In the genomic region with DNA sequence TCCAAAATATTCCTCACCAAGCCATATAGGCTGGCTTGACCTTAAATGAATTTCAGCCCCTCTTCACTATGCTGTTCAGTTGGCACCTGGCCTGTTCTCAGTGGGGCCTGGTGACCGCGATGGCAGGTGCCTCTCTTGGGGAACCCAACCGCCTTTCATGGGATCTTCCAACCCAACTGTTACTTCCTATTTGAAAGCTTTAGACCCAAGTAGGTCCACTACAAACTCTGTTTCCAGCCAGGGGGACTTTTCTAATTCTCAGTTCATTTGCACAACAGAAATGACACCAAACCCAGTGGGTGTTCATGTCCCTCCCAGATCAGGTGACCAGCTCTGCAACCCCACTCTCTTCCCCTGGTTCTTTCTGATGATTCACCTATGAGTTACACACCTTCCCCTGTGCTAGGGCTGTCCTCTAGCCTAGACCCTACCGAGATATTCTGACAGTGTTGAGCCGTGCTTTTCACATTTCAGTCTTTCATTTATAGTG, we compare ENCODE assay signal across 13 cellular contexts. TPM values are rescaled to one million over a fixed set of nuclear protein-coding genes. Genes with fewer than 3 reads are reported as not detected.
DNase-seq lines count a peak whose midpoint lies in the region; ATAC-seq and TF ChIP-seq lines count a peak whose summit lies in the region.
"Had no signal": no experiment of that assay in that cellular context is flagged by ENCODE, and none has a peak within 500 bp of the region (broad histone marks: within the 10 kb centered on the region; RNA-seq: fewer than 3 reads in every experiment).

No MANE protein-coding gene starts in this region.

- H3K36me3 ChIP-seq in upper lobe of right lung = no peaks in the 10 kb centered on the region
- H3K36me3 ChIP-seq: lower lobe of right lung had no signal

- no peaks in the 10 kb centered on the region for H3K36me3 Mint-ChIP-seq in activated CD4-positive, alpha-beta memory T cell treated with anti-CD3 and anti-CD28 coated beads for 36 hours
- H3K36me3 Mint-ChIP-seq: activated naive CD8-positive, alpha-beta T cell had no signal

- H3K27ac Mint-ChIP-seq in activated CD4-positive, alpha-beta memory T cell treated with anti-CD3 and anti-CD28 coated beads for 36 hours = peak overlapping the region; percentile 61
- H3K27ac Mint-ChIP-seq: activated naive CD8-positive, alpha-beta T cell had no signal

- CTCF ChIA-PET in activated CD4-positive, alpha-beta memory T cell treated with anti-CD3 and anti-CD28 coated beads for 36 hours (lab: Charles Lee) = no interaction called here

- ATAC-seq in GM18502 (IDR thresholded peaks at IDR 0.05; ENCODE audit: poor library complexity, unreplicated experiment) (peak; percentile 73), GM19438 (IDR thresholded peaks at IDR 0.05; ENCODE audit: low read depth, unreplicated experiment) (peak; percentile 55), HG03039 (IDR thresholded peaks at IDR 0.05; ENCODE audit: unreplicated experiment) (peak; percentile 48), upper lobe of right lung (no peak)

- no peak for DNase-seq in activated CD4-positive, alpha-beta memory T cell treated with anti-CD3 and anti-CD28 coated beads for 36 hours
- no peak for DNase-seq in iPS-NIHi7 (ENCODE audit: extremely low spot score)
- DNase-seq in upper lobe of right lung = no peak
- DNase-seq in C1 segment of cervical spinal cord (lab: John Stamatoyannopoulos, UW) = no peak
- no peak for DNase-seq in NCI-H524 treated with DMSO at 0.1 percent for 48 hours (lab: John Stamatoyannopoulos, UW)
- DNase-seq: lower lobe of right lung, NCI-H1092 had no signal

- no peak overlapping the region for H3K4me3 Mint-ChIP-seq in activated CD4-positive, alpha-beta memory T cell treated with anti-CD3 and anti-CD28 coated beads for 36 hours
- H3K4me3 Mint-ChIP-seq: activated naive CD8-positive, alpha-beta T cell had no signal

- H3K27me3 Mint-ChIP-seq in activated CD4-positive, alpha-beta memory T cell treated with anti-CD3 and anti-CD28 coated beads for 36 hours = no peaks in the 10 kb centered on the region

- no peak overlapping the region for H3K27ac ChIP-seq in upper lobe of right lung
- H3K27ac ChIP-seq: epithelial cell of prostate, lower lobe of right lung, SK-N-MC had no signal

- peaks cover 20% of the 10 kb centered on the region for H3K4me1 Mint-ChIP-seq in activated CD4-positive, alpha-beta memory T cell treated with anti-CD3 and anti-CD28 coated beads for 36 hours (ENCODE audit: low read depth)

- POLR2A ChIA-PET in activated CD4-positive, alpha-beta memory T cell treated with anti-CD3 and anti-CD28 coated beads for 36 hours (lab: Charles Lee) = interaction anchor here (0.6 kb wide), 1 partner anchor 476 kb away, joined by 3 read pairs; no protein-coding TSS in a partner anchor

- H3K27me3 ChIP-seq in upper lobe of right lung = no peaks in the 10 kb centered on the region

- no peaks in the 10 kb centered on the region for H3K9me3 Mint-ChIP-seq in activated CD4-positive, alpha-beta memory T cell treated with anti-CD3 and anti-CD28 coated beads for 36 hours

- no peaks in the 10 kb centered on the region for H3K4me1 ChIP-seq in upper lobe of right lung

- H3K4me3 ChIP-seq in upper lobe of right lung = no peak overlapping the region
- H3K4me3 ChIP-seq: lower lobe of right lung, SK-N-MC had no signal

- no peak for TF ChIP-seq CTCF in upper lobe of right lung (IDR thresholded peaks at IDR 0.05)

- H3K9me3 ChIP-seq in upper lobe of right lung = no peaks in the 10 kb centered on the region
- H3K9me3 ChIP-seq: lower lobe of right lung had no signal

- intact Hi-C loops in activated CD4-positive, alpha-beta memory T cell treated with anti-CD3 and anti-CD28 coated beads for 36 hours (cut with micrococcal nuclease) = no loop called here
- intact Hi-C loops in upper lobe of right lung (cut with DNase I) = no loop called here

RNA-seq across cellular contexts. Expression of a gene that starts 35.6 kb away (rescaled TPM):
- 100 to 1,000 TPM; 535 to 552 TPM for total RNA-seq in activated CD4-positive, alpha-beta memory T cell treated with anti-CD3 and anti-CD28 coated beads for 36 hours
- total RNA-seq in upper lobe of right lung = 106 TPM
